ENCODE assay signal across 8 cellular contexts in genomic region chr3:191644291-191644690, GRCh38.
"Had no signal": no experiment of that assay in that cellular context is flagged by ENCODE, and none has a peak within 500 bp of the region (broad histone marks: within the 10 kb centered on the region; RNA-seq: fewer than 3 reads in every experiment).

No MANE protein-coding gene starts in this region.

- H3K4me2 ChIP-seq: KMS-11 had no signal

- H3K4me3 ChIP-seq: K562 had no signal

- DNase-seq: IMR-90, KBM-7, KG1 had no signal

- H3K9ac ChIP-seq: KMS-11 had no signal

- FAIRE-seq: HepG2, HTR-8/SVneo, K562 had no signal

- H3K27ac ChIP-seq: HL-60, KMS-11 had no signal

- ATAC-seq: HepG2, K562 had no signal
